Comparison of ENCODE assay signal across 1 cellular context in the genomic region with DNA sequence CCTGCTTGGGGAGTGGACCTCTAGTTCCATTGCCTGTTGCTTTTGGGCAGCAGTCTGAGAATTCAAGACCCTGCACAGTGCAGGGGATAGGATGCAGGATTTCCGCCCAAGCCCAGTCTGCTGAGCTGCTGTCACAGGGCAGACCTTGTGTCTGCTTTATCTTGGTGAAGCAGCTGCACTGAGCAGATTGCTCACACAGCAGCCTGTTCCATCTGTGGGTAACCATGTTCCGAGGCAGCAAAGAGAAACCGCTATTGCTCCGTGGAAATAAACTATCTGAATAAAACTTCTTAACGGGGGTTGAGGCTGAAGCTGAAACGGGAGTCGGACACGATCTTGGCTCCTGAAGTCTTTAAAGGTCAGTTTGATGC.
TF ChIP-seq lines count a peak whose summit lies in the region.

No MANE protein-coding gene starts in this region.

TF ChIP-seq in K562, 482 proteins besides CTCF, POLR2A, EP300 and RAD21 (continued from another document):
- TF ChIP-seq NR2C1 (IDR thresholded peaks at IDR 0.05) = no peak
- TF ChIP-seq NR2C1 (tag; IDR thresholded peaks at IDR 0.05) = no peak
- TF ChIP-seq ARID1B (IDR thresholded peaks at IDR 0.05) = peak; percentile 66
- TF ChIP-seq ZNF589 (CRISPR knock-in tag; IDR thresholded peaks at IDR 0.05; ENCODE audit: low read depth) = peak; percentile 56; the same call in 1 of the 2 replicates
- no peak for TF ChIP-seq ZNF75A (CRISPR knock-in tag; IDR thresholded peaks at IDR 0.05)
- peak; percentile 64 for TF ChIP-seq TEAD4 (IDR thresholded peaks at IDR 0.05; ENCODE audit: low read length)
- TF ChIP-seq TEAD4 (CRISPR knock-in tag; IDR thresholded peaks at IDR 0.05; ENCODE audit: borderline replicate concordance) = no peak
- peak; percentile 65 for TF ChIP-seq CBFA2T2 (conservative IDR thresholded peaks at IDR 0.05)
- peak; percentile 55; the same call in 1 of the 2 replicates for TF ChIP-seq POLR2AphosphoS5 (IDR thresholded peaks at IDR 0.05; ENCODE audit: control insufficient read depth, insufficient read depth, low read depth, low read length)
- no peak for TF ChIP-seq ZNF224 (CRISPR knock-in tag; IDR thresholded peaks at IDR 0.05)
- TF ChIP-seq CBFA2T3 (IDR thresholded peaks at IDR 0.05) = peak; percentile 77
- TF ChIP-seq ZKSCAN8 (CRISPR knock-in tag; IDR thresholded peaks at IDR 0.05) = 0 out of 2 replicates have a peak, but pooled peaks have one; percentile 43
- TF ChIP-seq DPF2 (IDR thresholded peaks at IDR 0.05) = 0 out of 2 replicates have a peak, but pooled peaks have one; percentile 29
- TF ChIP-seq MAZ (CRISPR knock-in tag; conservative IDR thresholded peaks at IDR 0.05 in 1 of 2, IDR thresholded peaks at IDR 0.05 in 1 of 2) = 0 out of 4 replicates have a peak, but pooled peaks of 1 of the 2 experiments have one; percentile 13
- no peak for TF ChIP-seq RUNX1 (IDR thresholded peaks at IDR 0.05; ENCODE audit: low read depth)
- TF ChIP-seq GTF2E2 (tag; IDR thresholded peaks at IDR 0.05) = no peak
